Comparison of ENCODE assay signal across 33 cellular contexts in the genomic region with DNA sequence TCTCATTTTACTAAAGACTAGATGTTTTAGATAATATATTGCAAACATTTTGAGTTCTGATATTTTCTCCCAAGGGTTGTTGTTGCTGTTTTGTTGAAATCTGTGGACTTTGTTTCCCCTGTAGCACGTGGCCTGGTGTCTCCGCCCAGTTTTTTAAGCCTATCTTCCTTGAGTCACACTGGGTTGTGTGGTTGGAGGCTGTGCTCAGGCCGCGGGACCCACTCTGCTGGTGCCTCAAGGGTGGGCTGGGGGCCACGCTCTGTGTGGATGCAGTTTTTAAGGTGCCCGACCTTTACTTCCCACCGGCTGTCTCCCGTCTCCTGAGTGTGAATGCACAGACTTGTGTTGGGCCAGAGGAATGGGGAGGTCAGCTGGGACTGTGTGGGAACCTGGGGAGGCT. TPM values are rescaled to one million over a fixed set of nuclear protein-coding genes. Genes with fewer than 3 reads are reported as not detected.
"Had no signal": no experiment of that assay in that cellular context is flagged by ENCODE, and none has a peak within 500 bp of the region (broad histone marks: within the 10 kb centered on the region; RNA-seq: fewer than 3 reads in every experiment).

No MANE protein-coding gene starts in this region.

- H3K4me1 ChIP-seq: body of pancreas, heart right ventricle, pancreas, tibial artery had no signal

- H3K9me3 ChIP-seq: body of pancreas, heart right ventricle, neutrophil, pancreas, tibial artery had no signal

- H3K27ac ChIP-seq: body of pancreas, heart right ventricle, neutrophil, pancreas, skin epidermis, tibial artery, WERI-Rb-1 had no signal

- DNase-seq: activated CD4-positive, alpha-beta T cell treated with anti-CD3 and anti-CD28 coated beads, Interleukin-2, amount 10 ng/mL, durations not matched to agents 7 days and 5 days; activated CD4-positive, CD25-positive, alpha-beta regulatory T cell treated with anti-CD3 and anti-CD28 coated beads, Interleukin-2, amount 50 U/mL, for 72 hours; activated CD8-positive, alpha-beta T cell treated with anti-CD3 and anti-CD28 coated beads for 36 hours; activated gamma-delta T cell; anterior cingulate cortex; body of pancreas; effector CD4-positive, alpha-beta T cell; heart right ventricle; islet precursor cell; left colon; mesenchymal stem cell; pancreas; stimulated activated CD4-positive, alpha-beta T cell treated with anti-CD3 and anti-CD28 coated beads, Interleukin-2, amount 100 ng/mL, for 24 hours; stimulated activated naive CD8-positive, alpha-beta T cell treated with anti-CD3 and anti-CD28 coated beads, Interleukin-15, amount 100 ng/mL, for 72 hours; T-cell; tibial artery; WERI-Rb-1 had no signal

- H3K4me3 ChIP-seq: body of pancreas, heart right ventricle, pancreas, skin epidermis, tibial artery had no signal

- FAIRE-seq: endometrium, pancreas, TTC549 had no signal

- H3K36me3 ChIP-seq: heart right ventricle, neutrophil, pancreas, tibial artery, WERI-Rb-1 had no signal

- H3K27me3 ChIP-seq: body of pancreas had no signal

- ATAC-seq: activated CD8-positive, alpha-beta T cell treated with anti-CD3 and anti-CD28 coated beads for 36 hours; body of pancreas; heart right ventricle; left colon; pancreas; right cardiac atrium; stimulated activated effector memory CD8-positive, alpha-beta T cell treated with anti-CD3 and anti-CD28 coated beads, Interleukin-12 subunit alpha, Interleukin-12 subunit beta, amount 100 ng/mL, for 72 hours; stimulated activated naive CD8-positive, alpha-beta T cell treated with anti-CD3 and anti-CD28 coated beads, Interleukin-15, amount 100 ng/mL, for 72 hours; T-cell had no signal

RNA-seq across cellular contexts. Expression of a gene that starts 4.2 kb away (rescaled TPM):
- total RNA-seq: activated CD4-positive, alpha-beta T cell treated with anti-CD3 and anti-CD28 coated beads, Interleukin-2, amount 10 ng/mL, durations not matched to agents 7 days and 5 days; activated CD8-positive, alpha-beta T cell treated with anti-CD3 and anti-CD28 coated beads for 36 hours; activated T-helper 1 cell treated with anti-CD3 and anti-CD28 coated beads, Interleukin-12 subunit alpha, Interleukin-12 subunit beta, Interleukin-2, Interleukin-4 antibody, amounts not matched to agents 30 ng/mL and 10 ng/mL and 1 ng/mL, durations not matched to agents 14 hours and 24 hours and 36 hours; cardiac septum; chondrocyte; epithelial cell of proximal tubule; fibroblast of villous mesenchyme; heart right ventricle; lower leg skin; mononuclear cell; myocyte; pancreas; pulmonary artery endothelial cell; right cardiac atrium; T-cell; urinary bladder had no signal
- polyA plus RNA-seq: heart right ventricle, pancreas, right cardiac atrium had no signal

RNA-seq across cellular contexts. Expression of a gene that starts 6.2 kb away (rescaled TPM):
- total RNA-seq: activated CD4-positive, alpha-beta T cell treated with anti-CD3 and anti-CD28 coated beads, Interleukin-2, amount 10 ng/mL, durations not matched to agents 7 days and 5 days; activated CD8-positive, alpha-beta T cell treated with anti-CD3 and anti-CD28 coated beads for 36 hours; activated T-helper 1 cell treated with anti-CD3 and anti-CD28 coated beads, Interleukin-12 subunit alpha, Interleukin-12 subunit beta, Interleukin-2, Interleukin-4 antibody, amounts not matched to agents 30 ng/mL and 10 ng/mL and 1 ng/mL, durations not matched to agents 14 hours and 24 hours and 36 hours; cardiac septum; fibroblast of villous mesenchyme; lower leg skin; myocyte; pulmonary artery endothelial cell; right cardiac atrium had no signal
